In the genomic region with DNA sequence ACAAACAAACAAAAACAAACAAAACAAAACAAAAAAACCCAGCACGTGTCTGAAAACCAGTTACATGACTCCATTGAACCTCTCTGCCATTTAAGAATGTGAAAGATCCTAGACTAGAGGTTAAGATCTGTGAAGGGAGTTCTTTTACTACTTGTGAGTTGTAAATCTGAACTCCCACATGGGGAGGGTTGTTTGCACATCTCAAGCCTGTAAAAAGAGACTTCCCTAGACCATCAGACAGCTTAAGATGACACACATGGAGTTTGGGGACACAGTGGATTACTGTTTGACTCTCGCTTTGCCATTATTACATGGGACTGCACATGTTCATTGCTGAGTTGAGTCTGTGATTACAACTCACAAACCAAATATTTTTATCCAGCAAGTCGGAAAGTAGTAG, we compare ENCODE assay signal across 18 cellular contexts.
DNase-seq lines count a peak whose midpoint lies in the region; ATAC-seq, FAIRE-seq and TF ChIP-seq lines count a peak whose summit lies in the region.
"Had no signal": no experiment of that assay in that cellular context is flagged by ENCODE, and none has a peak within 500 bp of the region (broad histone marks: within the 10 kb centered on the region; RNA-seq: fewer than 3 reads in every experiment).

No MANE protein-coding gene starts in this region.

- no peak overlapping the region for H3K27ac ChIP-seq in KMS-11
- H3K27ac ChIP-seq in K562 (ENCODE audit: extremely low read depth, low read depth, low read length), result no peak overlapping the region
- H3K27ac ChIP-seq in vagina, result no peak overlapping the region
- H3K27ac ChIP-seq: BLaER1 had no signal

- peak overlapping the region; percentile 14; the same call in 1 of the 2 replicates for H3K4me2 ChIP-seq in KMS-11
- no peak overlapping the region for H3K4me2 ChIP-seq in K562 (ENCODE audit: insufficient read depth, low read length)
- H3K4me2 ChIP-seq: BLaER1 had no signal

- DNase-seq in K562 (ENCODE audit: extremely low read depth in 1 of 4, low spot score in 3 of 4), result no peak
- no peak for DNase-seq in nephron progenitor cell
- no peak for DNase-seq in stimulated activated naive B cell treated with anti-CD40 and anti-IgM and Interleukin-4, amounts not matched to agents 10 μg/mL and 1 μg/mL and 100 μg/mL, for 72 hours
- no peak for DNase-seq in vagina (ENCODE audit: extremely low spot score in 2 of 2)
- DNase-seq in NOMO-1 treated with dmso at 0.1 percent for 144 hours (lab: John Stamatoyannopoulos, UW; ENCODE audit: unreplicated experiment), result no peak
- DNase-seq: 8988T; CD4-positive, alpha-beta memory T cell; DMS153; DMS79; GDM1; GOT3; H9 had no signal

- TF ChIP-seq POLR2A in K562 (conservative IDR thresholded peaks at IDR 0.05), result no peak
- TF ChIP-seq POLR2A in vagina (IDR thresholded peaks at IDR 0.05), result no peak

- no peaks in the 10 kb centered on the region for H3K79me2 ChIP-seq in KMS-11 (ENCODE audit: insufficient read depth, low read depth)
- H3K79me2 ChIP-seq in K562 (ENCODE audit: control insufficient read depth, insufficient read depth, low read length), result no peaks in the 10 kb centered on the region

- CTCF ChIA-PET in K562 (lab: Yijun Ruan, JAX; ENCODE audit: low intra/inter-chr PET ratio), result no interaction called here

- H3K9me3 ChIP-seq in K562 (replicated peaks; ENCODE audit: control insufficient read depth, insufficient read depth, low read depth, low read length), result no peaks in the 10 kb centered on the region
- no peaks in the 10 kb centered on the region for H3K9me3 ChIP-seq in vagina
- H3K9me3 ChIP-seq: BLaER1 had no signal

- H3K4me3 ChIP-seq in KMS-11 (IDR thresholded peaks at IDR 0.05; ENCODE audit: insufficient read depth, low read depth, low read length) (no peak overlapping the region), K562 (no peak overlapping the region), vagina (no peak overlapping the region)
- H3K4me3 ChIP-seq: BLaER1 had no signal

- H3K4me1 ChIP-seq in KMS-11 (ENCODE audit: low read depth, poor library complexity, severe bottlenecking) (peaks cover 34% of the 10 kb centered on the region), K562 (replicated peaks in 1 of 2; ENCODE audit: control insufficient read depth in 2 of 2, insufficient read depth in 2 of 2, low read length in 2 of 2) (no peaks in the 10 kb centered on the region), vagina (no peaks in the 10 kb centered on the region)

- no peaks in the 10 kb centered on the region for H3K9me3 Mint-ChIP-seq in nephron progenitor cell
- no peaks in the 10 kb centered on the region for H3K9me3 Mint-ChIP-seq in stimulated activated naive B cell treated with anti-CD40 and anti-IgM and Interleukin-4, amounts not matched to agents 10 μg/mL and 1 μg/mL and 100 μg/mL, for 72 hours
- H3K9me3 Mint-ChIP-seq: CD14-positive monocyte; CD4-positive, alpha-beta memory T cell; H9 had no signal

- no peaks in the 10 kb centered on the region for H3K36me3 ChIP-seq in KMS-11 (ENCODE audit: insufficient read depth)
- H3K36me3 ChIP-seq in K562 (ENCODE audit: control insufficient read depth, insufficient read depth, low read length), result no peaks in the 10 kb centered on the region
- no peaks in the 10 kb centered on the region for H3K36me3 ChIP-seq in vagina
- H3K36me3 ChIP-seq: BLaER1 had no signal

- 9% methylated on average over 3 of the region's 3 CpGs for WGBS in K562 (ENCODE audit: insufficient coverage, low coverage, missing lambda C conversion rate)

- intact Hi-C loops in K562 (cut with micrococcal nuclease) (no loop called here), vagina (cut with DNase I) (no loop called here)

- no TSS peak for BruUV-seq in K562 (replicated peaks; lab: Mats Ljungman, UMichigan)

- H3K27me3 ChIP-seq in KMS-11 (ENCODE audit: insufficient read depth, low read depth), result no peaks in the 10 kb centered on the region
- no peaks in the 10 kb centered on the region; a peak in 1 of 5 replicates for H3K27me3 ChIP-seq in K562 (ENCODE audit: control insufficient read depth in 2 of 2, insufficient read depth in 2 of 2, low read length in 2 of 2)
- H3K27me3 ChIP-seq in vagina, result no peaks in the 10 kb centered on the region
- H3K27me3 ChIP-seq: BLaER1 had no signal

- peak; percentile 27; the same call in 2 of the 3 replicates for ATAC-seq in K562
- no peak for ATAC-seq in stimulated activated naive B cell treated with anti-CD40 and anti-IgM and Interleukin-4, amounts not matched to agents 10 μg/mL and 1 μg/mL and 100 μg/mL, for 72 hours (replicated peaks)
- ATAC-seq in GM18502 (IDR thresholded peaks at IDR 0.05; ENCODE audit: poor library complexity, unreplicated experiment), result no peak
- ATAC-seq: HepG2 had no signal

- H2AFZ ChIP-seq in KMS-11 (ENCODE audit: low read depth), result no peak overlapping the region
- H2AFZ ChIP-seq in K562 (ENCODE audit: low read depth, low read length), result peak overlapping the region; percentile 57; the same call in 1 of the 2 replicates

- in situ Hi-C loops in K562 (cut with MboI), result no loop called here

- POLR2A ChIA-PET in K562 (lab: Yijun Ruan, JAX), result no interaction called here

- H3K9ac ChIP-seq in KMS-11, result no peak overlapping the region
- no peak overlapping the region for H3K9ac ChIP-seq in K562 (ENCODE audit: insufficient read depth in 1 of 2, low read depth in 2 of 2, low read length in 2 of 2)
- H3K9ac ChIP-seq: BLaER1 had no signal

- peak overlapping the region; percentile 39 for H3K4me3 Mint-ChIP-seq in nephron progenitor cell
- H3K4me3 Mint-ChIP-seq in stimulated activated naive B cell treated with anti-CD40 and anti-IgM and Interleukin-4, amounts not matched to agents 10 μg/mL and 1 μg/mL and 100 μg/mL, for 72 hours, result no peak overlapping the region
- H3K4me3 Mint-ChIP-seq: CD14-positive monocyte; CD4-positive, alpha-beta memory T cell; H9 had no signal

- FAIRE-seq in K562 (lab: Jason Lieb, UNC), result peak; percentile 19
- FAIRE-seq: GM12892, HepG2 had no signal

- no peaks in the 10 kb centered on the region for H3K36me3 Mint-ChIP-seq in nephron progenitor cell (ENCODE audit: low read depth)
- H3K36me3 Mint-ChIP-seq in stimulated activated naive B cell treated with anti-CD40 and anti-IgM and Interleukin-4, amounts not matched to agents 10 μg/mL and 1 μg/mL and 100 μg/mL, for 72 hours, result no peaks in the 10 kb centered on the region
- H3K36me3 Mint-ChIP-seq: CD4-positive, alpha-beta memory T cell had no signal

- no peaks in the 10 kb centered on the region for H3K9me1 ChIP-seq in K562 (ENCODE audit: control insufficient read depth, insufficient read depth, low read length)

- H3K27me3 Mint-ChIP-seq in nephron progenitor cell (ENCODE audit: low read depth, poor library complexity), result no peaks in the 10 kb centered on the region
- H3K27me3 Mint-ChIP-seq in stimulated activated naive B cell treated with anti-CD40 and anti-IgM and Interleukin-4, amounts not matched to agents 10 μg/mL and 1 μg/mL and 100 μg/mL, for 72 hours, result no peaks in the 10 kb centered on the region
- H3K27me3 Mint-ChIP-seq: CD4-positive, alpha-beta memory T cell had no signal

- peak overlapping the region; percentile 97 for H3K27ac Mint-ChIP-seq in nephron progenitor cell
- peak overlapping the region; percentile 39 for H3K27ac Mint-ChIP-seq in stimulated activated naive B cell treated with anti-CD40 and anti-IgM and Interleukin-4, amounts not matched to agents 10 μg/mL and 1 μg/mL and 100 μg/mL, for 72 hours
- H3K27ac Mint-ChIP-seq: H9 had no signal

- no peak for TF ChIP-seq EP300 in K562 (IDR thresholded peaks at IDR 0.05; ENCODE audit: low read length)

- peaks cover 43% of the 10 kb centered on the region for H3K4me1 Mint-ChIP-seq in nephron progenitor cell
- peaks cover 20 to 34% of the 10 kb centered on the region in 2 donors for H3K4me1 Mint-ChIP-seq in stimulated activated naive B cell treated with anti-CD40 and anti-IgM and Interleukin-4, amounts not matched to agents 10 μg/mL and 1 μg/mL and 100 μg/mL, for 72 hours

- TF ChIP-seq RAD21 in K562 (CRISPR knock-in tag; conservative IDR thresholded peaks at IDR 0.05 in 1 of 2, IDR thresholded peaks at IDR 0.05 in 1 of 2), result no peak

- H4K20me1 ChIP-seq in KMS-11 (ENCODE audit: insufficient read depth) (no peaks in the 10 kb centered on the region), K562 (replicated peaks; ENCODE audit: control insufficient read depth, insufficient read depth, low read length) (no peaks in the 10 kb centered on the region)
- H4K20me1 ChIP-seq: BLaER1 had no signal

- no peak for TF ChIP-seq CTCF in KMS-11 (conservative IDR thresholded peaks at IDR 0.05; ENCODE audit: low read depth, low read length)
- no peak for TF ChIP-seq CTCF in K562 (IDR thresholded peaks at IDR 0.05 in 2 of 3, conservative IDR thresholded peaks at IDR 0.05 in 1 of 3; ENCODE audit: insufficient read depth in 2 of 3, low read depth in 1 of 3, low read length in 3 of 3)
- no peak for TF ChIP-seq CTCF in nephron progenitor cell (IDR thresholded peaks at IDR 0.05)
- TF ChIP-seq CTCF in vagina (IDR thresholded peaks at IDR 0.05), result no peak

TF ChIP-seq in K562, 482 proteins besides CTCF, POLR2A, EP300 and RAD21 (continues in another document):
- no peak for TF ChIP-seq GATA2 (CRISPR knock-in tag; IDR thresholded peaks at IDR 0.05)
- TF ChIP-seq ZKSCAN8 (CRISPR knock-in tag; IDR thresholded peaks at IDR 0.05), result no peak
- TF ChIP-seq ZNF644 (tag; IDR thresholded peaks at IDR 0.05; ENCODE audit: low read depth), result no peak
- no peak for TF ChIP-seq FOXM1 (IDR thresholded peaks at IDR 0.05; ENCODE audit: low read depth)
- TF ChIP-seq FOXM1 (CRISPR knock-in tag; IDR thresholded peaks at IDR 0.05; ENCODE audit: low read depth), result no peak
- TF ChIP-seq, protein P1, sequence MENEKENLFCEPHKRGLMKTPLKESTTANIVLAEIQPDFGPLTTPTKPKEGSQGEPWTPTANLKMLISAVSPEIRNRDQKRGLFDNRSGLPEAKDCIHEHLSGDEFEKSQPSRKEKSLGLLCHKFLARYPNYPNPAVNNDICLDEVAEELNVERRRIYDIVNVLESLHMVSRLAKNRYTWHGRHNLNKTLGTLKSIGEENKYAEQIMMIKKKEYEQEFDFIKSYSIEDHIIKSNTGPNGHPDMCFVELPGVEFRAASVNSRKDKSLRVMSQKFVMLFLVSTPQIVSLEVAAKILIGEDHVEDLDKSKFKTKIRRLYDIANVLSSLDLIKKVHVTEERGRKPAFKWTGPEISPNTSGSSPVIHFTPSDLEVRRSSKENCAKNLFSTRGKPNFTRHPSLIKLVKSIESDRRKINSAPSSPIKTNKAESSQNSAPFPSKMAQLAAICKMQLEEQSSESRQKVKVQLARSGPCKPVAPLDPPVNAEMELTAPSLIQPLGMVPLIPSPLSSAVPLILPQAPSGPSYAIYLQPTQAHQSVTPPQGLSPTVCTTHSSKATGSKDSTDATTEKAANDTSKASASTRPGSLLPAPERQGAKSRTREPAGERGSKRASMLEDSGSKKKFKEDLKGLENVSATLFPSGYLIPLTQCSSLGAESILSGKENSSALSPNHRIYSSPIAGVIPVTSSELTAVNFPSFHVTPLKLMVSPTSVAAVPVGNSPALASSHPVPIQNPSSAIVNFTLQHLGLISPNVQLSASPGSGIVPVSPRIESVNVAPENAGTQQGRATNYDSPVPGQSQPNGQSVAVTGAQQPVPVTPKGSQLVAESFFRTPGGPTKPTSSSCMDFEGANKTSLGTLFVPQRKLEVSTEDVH (IDR thresholded peaks at IDR 0.05; ENCODE audit: low read depth, partially characterized antibody), result no peak
- TF ChIP-seq DACH1 (IDR thresholded peaks at IDR 0.05; ENCODE audit: partially characterized antibody), result no peak
- no peak for TF ChIP-seq ZNF384 (IDR thresholded peaks at IDR 0.05; ENCODE audit: low read depth, low read length)
- TF ChIP-seq ELF1 (tag; IDR thresholded peaks at IDR 0.05), result no peak
